In the genomic region with DNA sequence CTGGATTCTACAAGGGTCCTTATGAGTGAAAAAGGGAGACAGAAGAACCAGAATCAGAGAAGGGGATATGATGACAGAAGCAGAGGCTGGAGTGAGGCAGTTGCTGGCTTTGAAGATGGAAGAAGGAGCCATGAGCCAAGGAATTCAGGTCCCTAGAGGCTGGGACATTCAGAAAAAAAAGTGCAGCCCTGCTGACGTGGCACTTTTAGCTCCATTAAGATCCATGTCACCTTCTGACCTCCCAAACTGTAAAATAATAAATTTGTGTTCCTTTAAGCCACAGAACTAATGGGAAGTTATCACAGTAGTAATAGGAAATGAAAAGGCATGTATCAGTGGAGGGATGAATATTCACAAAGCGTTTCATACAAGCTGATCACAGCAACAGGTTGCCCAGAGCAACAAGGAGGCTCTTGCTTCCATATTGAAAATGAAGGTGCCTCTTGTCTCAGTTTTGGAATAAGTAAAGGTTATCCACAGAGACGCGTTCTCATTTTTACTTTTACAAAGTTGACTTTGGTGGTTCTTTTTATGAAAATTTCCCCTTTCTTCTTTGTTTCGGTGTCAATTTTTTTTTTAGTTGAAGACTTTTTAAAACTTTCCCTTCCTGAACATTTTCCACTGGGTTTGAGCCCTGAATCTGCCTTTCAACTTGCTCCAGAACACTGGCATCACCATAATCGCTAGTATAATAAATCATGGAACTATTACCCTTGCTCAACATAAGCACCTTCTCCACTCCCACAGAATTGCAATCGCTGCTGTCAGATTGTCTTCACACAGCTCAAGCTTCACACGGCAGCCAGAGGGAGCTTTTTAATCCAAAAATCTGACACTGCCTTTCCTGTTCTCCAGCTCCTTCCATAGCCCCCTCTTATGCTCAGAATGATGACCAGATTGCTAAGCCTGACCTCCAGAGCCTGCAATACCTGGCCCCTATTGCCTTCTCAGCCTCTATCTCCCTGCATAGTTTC, we compare ENCODE assay signal across 9 cellular contexts.
DNase-seq lines count a peak whose midpoint lies in the region; ATAC-seq and TF ChIP-seq lines count a peak whose summit lies in the region.
"Had no signal": no experiment of that assay in that cellular context is flagged by ENCODE, and none has a peak within 500 bp of the region (broad histone marks: within the 10 kb centered on the region; RNA-seq: fewer than 3 reads in every experiment).

No MANE protein-coding gene starts in this region.

- no peak overlapping the region for H3K4me3 ChIP-seq in fibroblast of mammary gland (ENCODE audit: control insufficient read depth, low read depth, low read length)

- in situ Hi-C loops in GM13976 (cut with MboI; ENCODE audit: low sequenced_read_pairs, unreplicated experiment): no loop called here

- TF ChIP-seq CTCF in GM13976 (IDR thresholded peaks at IDR 0.05; ENCODE audit: borderline replicate concordance, control extremely low read depth, extremely low read depth, insufficient read depth, missing control alignments) (no peak), fibroblast of mammary gland (conservative IDR thresholded peaks at IDR 0.05; ENCODE audit: control insufficient read depth, insufficient read depth, low read depth, low read length) (peak; percentile 3)

- ATAC-seq in GM21360 (IDR thresholded peaks at IDR 0.05; ENCODE audit: unreplicated experiment) (peak; percentile 48), HG03378 (IDR thresholded peaks at IDR 0.05; ENCODE audit: unreplicated experiment) (peak; percentile 36), GM19328 (IDR thresholded peaks at IDR 0.05; ENCODE audit: unreplicated experiment) (no peak)

- DNase-seq in GM13976 (ENCODE audit: low spot score) (peak; percentile 55), fibroblast of mammary gland (ENCODE audit: low read depth) (no peak), RPMI8226 (no peak), HUDEP-2 (lab: John Stamatoyannopoulos, UW; ENCODE audit: unreplicated experiment in 76 of 76) (no peak), RKO (ENCODE audit: low spot score) (no peak)
- DNase-seq: GF-D8 had no signal
